Comparison of ENCODE assay signal across 23 cellular contexts in genomic region chr6:151119823-151120524, GRCh38.
DNase-seq lines count a peak whose midpoint lies in the region; TF ChIP-seq lines count a peak whose summit lies in the region.
"Had no signal": no experiment of that assay in that cellular context is flagged by ENCODE, and none has a peak within 500 bp of the region (broad histone marks: within the 10 kb centered on the region; RNA-seq: fewer than 3 reads in every experiment).

No MANE protein-coding gene starts in this region.

- H3K27ac ChIP-seq in transverse colon = peak overlapping the region in 2 of 4 donors; percentile 20 to 28
- no peak overlapping the region for H3K27ac ChIP-seq in breast epithelium
- H3K27ac ChIP-seq: ascending aorta, dorsolateral prefrontal cortex, upper lobe of right lung had no signal

- DNase-seq in NCI-H1417 (lab: John Stamatoyannopoulos, UW) (peak in 2 of 3 experiments; percentile 11 to 55), NCI-H1417 treated with DMSO at 0.1 percent for 48 hours (lab: John Stamatoyannopoulos, UW) (no peak), transverse colon (peak; percentile 22), NCI-H2029 (lab: John Stamatoyannopoulos, UW) (no peak), breast epithelium (ENCODE audit: low spot score in 2 of 2) (no peak)
- no peak for DNase-seq in stimulated activated CD8-positive, alpha-beta memory T cell treated with anti-CD3 and anti-CD28 coated beads, Interleukin-4, amount 100 ng/mL, for 48 hours
- DNase-seq: 8988T; activated CD4-positive, alpha-beta memory T cell treated with anti-CD3 and anti-CD28 coated beads, Interleukin-2, amount 10 ng/mL, durations not matched to agents 7 days and 5 days; CD4-positive, alpha-beta memory T cell; dorsolateral prefrontal cortex; GF-D8; glutamatergic neuron; mammary epithelial cell; naive B cell; NCI-H187 treated with DMSO at 0.1 percent for 48 hours; NCI-H748 treated with DMSO at 0.1 percent for 48 hours; Right ventricle myocardium superior; upper lobe of right lung had no signal

- H3K27me3 Mint-ChIP-seq in brain = no peaks in the 10 kb centered on the region
- no peaks in the 10 kb centered on the region for H3K27me3 Mint-ChIP-seq in nephron (ENCODE audit: low read depth)
- H3K27me3 Mint-ChIP-seq: activated CD4-positive, alpha-beta memory T cell treated with anti-CD3 and anti-CD28 coated beads, Interleukin-2, amount 10 ng/mL, durations not matched to agents 7 days and 5 days; naive B cell had no signal

- H3K27ac Mint-ChIP-seq in brain (peak overlapping the region in 3 of 5 experiments; percentile 41 to 83 (median 76)), nephron (peak overlapping the region; percentile 1 to 92 (median 81))
- H3K27ac Mint-ChIP-seq: activated CD4-positive, alpha-beta memory T cell treated with anti-CD3 and anti-CD28 coated beads, Interleukin-2, amount 10 ng/mL, durations not matched to agents 7 days and 5 days; activated naive CD8-positive, alpha-beta T cell; CD4-positive, alpha-beta memory T cell had no signal

- in situ Hi-C loops in transverse colon (cut with MboI; ENCODE audit: low pct_ligation_motif_present in 1 of 4, low pct_unique_long_range_greater_than_20kb in 1 of 4, low sequenced_read_pairs in 3 of 4) = no loop called here

- H3K4me3 ChIP-seq in transverse colon (no peak overlapping the region), breast epithelium (no peak overlapping the region)
- H3K4me3 ChIP-seq: ascending aorta, dorsolateral prefrontal cortex, upper lobe of right lung had no signal

- H3K36me3 ChIP-seq in transverse colon (no peaks in the 10 kb centered on the region), breast epithelium (no peaks in the 10 kb centered on the region)
- H3K36me3 ChIP-seq: ascending aorta, upper lobe of right lung had no signal

- H3K27me3 ChIP-seq in transverse colon = no peaks in the 10 kb centered on the region
- H3K27me3 ChIP-seq in breast epithelium = no peaks in the 10 kb centered on the region
- H3K27me3 ChIP-seq: ascending aorta, dorsolateral prefrontal cortex, upper lobe of right lung had no signal

- H3K4me3 Mint-ChIP-seq in brain = peak overlapping the region in 1 of 5 experiments; percentile 51
- H3K4me3 Mint-ChIP-seq in nephron = no peak overlapping the region
- H3K4me3 Mint-ChIP-seq: activated CD4-positive, alpha-beta memory T cell treated with anti-CD3 and anti-CD28 coated beads, Interleukin-2, amount 10 ng/mL, durations not matched to agents 7 days and 5 days; activated naive CD8-positive, alpha-beta T cell; CD4-positive, alpha-beta memory T cell; central memory CD8-positive, alpha-beta T cell; naive B cell had no signal

- H3K9me3 Mint-ChIP-seq in brain = peaks cover 0 to 4% (median 0%) of the 10 kb centered on the region in 5 experiments
- H3K9me3 Mint-ChIP-seq in nephron = peaks cover 3% of the 10 kb centered on the region
- H3K9me3 Mint-ChIP-seq: CD4-positive, alpha-beta memory T cell; central memory CD8-positive, alpha-beta T cell; naive B cell had no signal

- intact Hi-C loops in transverse colon (cut with DNase I; ENCODE audit: low total_unique reads) (no loop called here), breast epithelium (cut with DNase I; ENCODE audit: low total_unique reads) (no loop called here)

- H3K9me3 ChIP-seq in transverse colon = no peaks in the 10 kb centered on the region
- no peaks in the 10 kb centered on the region for H3K9me3 ChIP-seq in breast epithelium
- H3K9me3 ChIP-seq: ascending aorta, upper lobe of right lung had no signal

- TF ChIP-seq CTCF in brain (conservative IDR thresholded peaks at IDR 0.05) (no peak), nephron (IDR thresholded peaks at IDR 0.05; ENCODE audit: unreplicated experiment in 3 of 3) (no peak), transverse colon (IDR thresholded peaks at IDR 0.05) (no peak), breast epithelium (IDR thresholded peaks at IDR 0.05) (no peak)

- H3K36me3 Mint-ChIP-seq in brain = no peaks in the 10 kb centered on the region
- H3K36me3 Mint-ChIP-seq in nephron (ENCODE audit: low read depth) = no peaks in the 10 kb centered on the region
- H3K36me3 Mint-ChIP-seq: activated naive CD8-positive, alpha-beta T cell; CD4-positive, alpha-beta memory T cell; naive B cell had no signal

- 72 to 83% methylated on average over 2 to 11 of the region's 11 CpGs for WGBS in transverse colon (ENCODE audit: low coverage in 1 of 2), 2 donors

- no peak for TF ChIP-seq EP300 in transverse colon (IDR thresholded peaks at IDR 0.05; ENCODE audit: low read depth)

- H3K4me1 ChIP-seq in transverse colon = peaks cover 0 to 15% (median 2%) of the 10 kb centered on the region in 4 donors
- H3K4me1 ChIP-seq in breast epithelium = no peaks in the 10 kb centered on the region
- H3K4me1 ChIP-seq: ascending aorta, upper lobe of right lung had no signal

- TF ChIP-seq POLR2A in transverse colon (IDR thresholded peaks at IDR 0.05) = no peak
- no peak for TF ChIP-seq POLR2A in breast epithelium (IDR thresholded peaks at IDR 0.05)

- H3K4me1 Mint-ChIP-seq in brain (peaks cover 15% of the 10 kb centered on the region), nephron (peaks cover 25% of the 10 kb centered on the region)
- H3K4me1 Mint-ChIP-seq: CD4-positive, alpha-beta memory T cell; central memory CD8-positive, alpha-beta T cell; naive B cell had no signal

Comparison
In these comparisons a context has a peak if more than half of its experiments do, and no peak if none do; other contexts are left out.
1. DNase-seq: peak in NCI-H1417 (2 of 3) and transverse colon (single experiment); none in NCI-H1417 treated with DMSO at 0.1 percent for 48 hours (single experiment), stimulated activated CD8-positive, alpha-beta memory T cell treated with anti-CD3 and anti-CD28 coated beads, Interleukin-4, amount 100 ng/mL, for 48 hours (single experiment), NCI-H2029 (single experiment) and breast epithelium (0 of 2).